18 cellular contexts compared by ENCODE assay signal in the genomic region with DNA sequence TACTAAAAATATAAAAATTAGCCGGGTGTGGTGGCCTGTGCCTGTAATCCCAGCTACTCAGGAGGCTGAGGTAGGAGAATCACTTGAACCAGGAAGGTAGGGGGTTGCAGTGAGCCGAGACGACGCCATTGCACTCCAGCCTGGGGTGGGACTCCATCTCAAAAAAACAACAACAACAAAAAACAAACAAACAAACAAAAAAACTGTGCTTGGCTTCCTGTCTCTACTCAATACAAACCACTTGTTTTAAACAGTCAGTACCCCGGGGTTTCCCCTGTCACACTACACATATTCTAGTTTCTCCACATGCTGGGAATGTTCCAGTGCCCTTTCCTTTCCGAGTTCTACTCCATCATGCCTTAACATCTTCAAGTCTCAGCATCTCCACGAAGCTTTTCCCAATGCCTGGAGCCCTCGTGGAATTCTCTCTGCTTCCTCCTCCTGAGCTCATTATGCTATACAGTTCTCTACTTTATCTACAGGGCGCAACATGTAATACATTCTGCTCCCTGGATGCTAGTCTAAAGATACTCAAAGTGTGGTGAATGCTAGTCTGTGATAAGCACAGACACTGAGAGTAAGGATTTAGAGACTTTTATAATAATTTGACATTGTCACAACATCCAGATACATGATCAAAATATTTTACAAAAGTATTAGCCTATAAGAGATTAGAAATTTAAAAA. TPM values are rescaled to one million over a fixed set of nuclear protein-coding genes. Genes with fewer than 3 reads are reported as not detected.
DNase-seq lines count a peak whose midpoint lies in the region; ATAC-seq and TF ChIP-seq lines count a peak whose summit lies in the region.
"Had no signal": no experiment of that assay in that cellular context is flagged by ENCODE, and none has a peak within 500 bp of the region (broad histone marks: within the 10 kb centered on the region; RNA-seq: fewer than 3 reads in every experiment).

No MANE protein-coding gene starts in this region.

- POLR2A ChIA-PET in HEK293 (lab: Yijun Ruan, JAX): interaction anchor here (2.1 kb wide), 1 partner anchor 8 kb away, joined by 11 read pairs; a partner anchor contains a TSS

- peaks cover 16 to 42% of the 10 kb centered on the region in 2 experiments; a peak in 2 of 3 replicates for H3K36me3 ChIP-seq in HEK293 (ENCODE audit: control insufficient read depth in 2 of 2, insufficient read depth in 1 of 2, low read length in 2 of 2)
- H3K36me3 ChIP-seq in psoas muscle (ENCODE audit: insufficient read depth in 1 of 2, low read depth in 1 of 2): peaks cover 7 to 59% of the 10 kb centered on the region in 2 donors

- TF ChIP-seq CTCF in 22Rv1 (IDR thresholded peaks at IDR 0.05): no peak
- TF ChIP-seq CTCF in HEK293 (tag by site-specific recombination; IDR thresholded peaks at IDR 0.05): no peak
- no peak for TF ChIP-seq CTCF in brain (conservative IDR thresholded peaks at IDR 0.05)
- TF ChIP-seq CTCF in psoas muscle (IDR thresholded peaks at IDR 0.05): no peak
- TF ChIP-seq CTCF in glutamatergic neuron (IDR thresholded peaks at IDR 0.05; ENCODE audit: partially characterized antibody, unreplicated experiment): no peak
- no peak for TF ChIP-seq CTCF in endothelial cell (IDR thresholded peaks at IDR 0.05; ENCODE audit: unreplicated experiment)

- no peaks in the 10 kb centered on the region for H3K27me3 ChIP-seq in psoas muscle (ENCODE audit: insufficient read depth in 3 of 3, low read length in 2 of 3)
- H3K27me3 ChIP-seq: hepatocyte had no signal

- ATAC-seq in psoas muscle (no peak), HG02588 (IDR thresholded peaks at IDR 0.05; ENCODE audit: unreplicated experiment) (no peak)
- ATAC-seq: left lobe of liver had no signal

- H3K4me3 ChIP-seq in HEK293 (ENCODE audit: low read depth, low read length): no peak overlapping the region
- no peak overlapping the region for H3K4me3 ChIP-seq in psoas muscle
- H3K4me3 ChIP-seq: hepatocyte had no signal

- H3K4me1 Mint-ChIP-seq in brain: peaks cover 16% of the 10 kb centered on the region
- no peaks in the 10 kb centered on the region for H3K4me1 Mint-ChIP-seq in glutamatergic neuron (ENCODE audit: low read depth, unreplicated experiment)
- H3K4me1 Mint-ChIP-seq in endothelial cell (ENCODE audit: unreplicated experiment): no peaks in the 10 kb centered on the region
- H3K4me1 Mint-ChIP-seq: nephron had no signal

- no peaks in the 10 kb centered on the region for H3K9me3 Mint-ChIP-seq in brain
- no peaks in the 10 kb centered on the region for H3K9me3 Mint-ChIP-seq in glutamatergic neuron (ENCODE audit: unreplicated experiment)
- H3K9me3 Mint-ChIP-seq in endothelial cell (ENCODE audit: unreplicated experiment): no peaks in the 10 kb centered on the region
- H3K9me3 Mint-ChIP-seq: activated naive CD4-positive, alpha-beta T cell treated with anti-CD3 and anti-CD28 coated beads, Interleukin-2, amount 50 U/mL, for 24 hours; central memory CD8-positive, alpha-beta T cell; nephron had no signal

- H3K27me3 Mint-ChIP-seq in brain (no peaks in the 10 kb centered on the region), glutamatergic neuron (ENCODE audit: unreplicated experiment) (no peaks in the 10 kb centered on the region), endothelial cell (ENCODE audit: unreplicated experiment) (peaks cover 1% of the 10 kb centered on the region)
- H3K27me3 Mint-ChIP-seq: activated naive CD4-positive, alpha-beta T cell treated with anti-CD3 and anti-CD28 coated beads, Interleukin-2, amount 50 U/mL, for 24 hours; B cell; central memory CD8-positive, alpha-beta T cell had no signal

- peak overlapping the region in 3 of 5 experiments; percentile 29 to 58 (median 36) for H3K27ac Mint-ChIP-seq in brain
- no peak overlapping the region for H3K27ac Mint-ChIP-seq in glutamatergic neuron (ENCODE audit: unreplicated experiment)
- H3K27ac Mint-ChIP-seq in endothelial cell (ENCODE audit: unreplicated experiment): no peak overlapping the region
- H3K27ac Mint-ChIP-seq: activated naive CD4-positive, alpha-beta T cell treated with anti-CD3 and anti-CD28 coated beads, Interleukin-2, amount 50 U/mL, for 24 hours; nephron had no signal

- H3K4me3 Mint-ChIP-seq in brain (no peak overlapping the region), glutamatergic neuron (ENCODE audit: unreplicated experiment) (no peak overlapping the region), endothelial cell (ENCODE audit: unreplicated experiment) (no peak overlapping the region)
- H3K4me3 Mint-ChIP-seq: activated naive CD4-positive, alpha-beta T cell treated with anti-CD3 and anti-CD28 coated beads, Interleukin-2, amount 50 U/mL, for 24 hours; B cell; central memory CD8-positive, alpha-beta T cell; nephron had no signal

- 73 to 80% (median 76%) methylated on average over 9 of the region's 9 CpGs for WGBS in psoas muscle, 3 donors

- H3K9me3 ChIP-seq in HEK293 (ENCODE audit: control insufficient read depth, insufficient read depth, low read depth, low read length) (no peaks in the 10 kb centered on the region), psoas muscle (no peaks in the 10 kb centered on the region)

- intact Hi-C loops in psoas muscle (cut with DNase I): no loop called here

- DNase-seq in psoas muscle (no peak), glutamatergic neuron (no peak), endothelial cell (ENCODE audit: low spot score) (no peak)
- DNase-seq in effector CD4-positive, alpha-beta T cell: no peak
- DNase-seq: H7, Karpas-422, NCI-H187, NCI-H526 treated with DMSO at 0.1 percent for 48 hours had no signal

- H3K36me3 Mint-ChIP-seq in brain: peaks cover 35% of the 10 kb centered on the region
- no peaks in the 10 kb centered on the region for H3K36me3 Mint-ChIP-seq in glutamatergic neuron (ENCODE audit: unreplicated experiment)
- peaks cover 20% of the 10 kb centered on the region for H3K36me3 Mint-ChIP-seq in endothelial cell (ENCODE audit: low read depth, unreplicated experiment)

- H3K27ac ChIP-seq in 22Rv1 (peak overlapping the region; percentile 69; the same call in 1 of the 2 replicates), HEK293 (ENCODE audit: extremely low read depth, low read depth, low read length) (no peak overlapping the region), psoas muscle (peak overlapping the region; percentile 91)
- H3K27ac ChIP-seq: hepatocyte had no signal

- H3K4me1 ChIP-seq in HEK293 (ENCODE audit: control insufficient read depth, insufficient read depth, low read length) (0 out of 2 replicates have a peak, but pooled peaks cover 3% of the 10 kb centered on the region), psoas muscle (peaks cover 49% of the 10 kb centered on the region)

- CTCF ChIA-PET in HEK293 (lab: Yijun Ruan, JAX): interaction anchor here (0.9 kb wide), 1 partner anchor 13 kb away, joined by 3 read pairs; no protein-coding TSS in a partner anchor

TF ChIP-seq in HEK293, 187 proteins besides CTCF, POLR2A, EP300 and RAD21:
- TF ChIP-seq, protein P1, sequence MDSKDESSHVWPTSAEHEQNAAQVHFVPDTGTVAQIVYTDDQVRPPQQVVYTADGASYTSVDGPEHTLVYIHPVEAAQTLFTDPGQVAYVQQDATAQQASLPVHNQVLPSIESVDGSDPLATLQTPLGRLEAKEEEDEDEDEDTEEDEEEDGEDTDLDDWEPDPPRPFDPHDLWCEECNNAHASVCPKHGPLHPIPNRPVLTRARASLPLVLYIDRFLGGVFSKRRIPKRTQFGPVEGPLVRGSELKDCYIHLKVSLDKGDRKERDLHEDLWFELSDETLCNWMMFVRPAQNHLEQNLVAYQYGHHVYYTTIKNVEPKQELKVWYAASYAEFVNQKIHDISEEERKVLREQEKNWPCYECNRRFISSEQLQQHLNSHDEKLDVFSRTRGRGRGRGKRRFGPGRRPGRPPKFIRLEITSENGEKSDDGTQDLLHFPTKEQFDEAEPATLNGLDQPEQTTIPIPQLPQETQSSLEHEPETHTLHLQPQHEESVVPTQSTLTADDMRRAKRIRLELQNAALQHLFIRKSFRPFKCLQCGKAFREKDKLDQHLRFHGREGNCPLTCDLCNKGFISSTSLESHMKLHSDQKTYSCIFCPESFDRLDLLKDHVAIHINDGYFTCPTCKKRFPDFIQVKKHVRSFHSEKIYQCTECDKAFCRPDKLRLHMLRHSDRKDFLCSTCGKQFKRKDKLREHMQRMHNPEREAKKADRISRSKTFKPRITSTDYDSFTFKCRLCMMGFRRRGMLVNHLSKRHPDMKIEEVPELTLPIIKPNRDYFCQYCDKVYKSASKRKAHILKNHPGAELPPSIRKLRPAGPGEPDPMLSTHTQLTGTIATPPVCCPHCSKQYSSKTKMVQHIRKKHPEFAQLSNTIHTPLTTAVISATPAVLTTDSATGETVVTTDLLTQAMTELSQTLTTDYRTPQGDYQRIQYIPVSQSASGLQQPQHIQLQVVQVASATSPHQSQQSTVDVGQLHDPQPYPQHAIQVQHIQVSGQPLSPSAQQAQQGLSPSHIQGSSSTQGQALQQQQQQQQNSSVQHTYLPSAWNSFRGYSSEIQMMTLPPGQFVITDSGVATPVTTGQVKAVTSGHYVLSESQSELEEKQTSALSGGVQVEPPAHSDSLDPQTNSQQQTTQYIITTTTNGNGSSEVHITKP (tag by site-specific recombination; IDR thresholded peaks at IDR 0.05): 0 out of 2 replicates have a peak, but pooled peaks have one; percentile 9
- TF ChIP-seq ZNF174 (tag by site-specific recombination; IDR thresholded peaks at IDR 0.05): no peak

RNA-seq across cellular contexts. Expression of a gene that starts 7.8 kb away (rescaled TPM):
- 75.2 TPM for polyA plus RNA-seq in brain (ENCODE audit: insufficient read depth, low read depth, low replicate concordance)
- 100 to 1,000 TPM; 145 to 266 (median 188) TPM for total RNA-seq in psoas muscle
- polyA plus RNA-seq in psoas muscle: 100 to 1,000 TPM; 171 to 256 (median 198) TPM
- total RNA-seq in glutamatergic neuron (ENCODE audit: unreplicated experiment): 49.0 TPM
- 45.4 TPM for total RNA-seq in endothelial cell (ENCODE audit: unreplicated experiment)

RNA-seq across cellular contexts. Expression of a gene that starts 26.6 kb away (rescaled TPM):
- 8.4 TPM for polyA plus RNA-seq in brain (ENCODE audit: insufficient read depth, low read depth, low replicate concordance)
- 1 to 10 TPM; 1.3 to 1.9 (median 1.6) TPM for total RNA-seq in psoas muscle
- 1 to 10 TPM in 1 of 3 donors, under 1 TPM in 2; 0.55 to 4.0 (median 0.65) TPM for polyA plus RNA-seq in psoas muscle
- 8.9 TPM for total RNA-seq in glutamatergic neuron (ENCODE audit: unreplicated experiment)
- 1.9 TPM for total RNA-seq in endothelial cell (ENCODE audit: unreplicated experiment)

RNA-seq across cellular contexts. Expression of a gene that starts 45.2 kb away (rescaled TPM):
- polyA plus RNA-seq in brain (ENCODE audit: insufficient read depth, low read depth, low replicate concordance): 32.3 TPM
- total RNA-seq in psoas muscle: 10 to 100 TPM; 28.5 to 47.5 (median 37.8) TPM
- 10 to 100 TPM; 24.2 to 35.0 (median 25.2) TPM for polyA plus RNA-seq in psoas muscle
- 92.6 TPM for total RNA-seq in glutamatergic neuron (ENCODE audit: unreplicated experiment)
- 30.7 TPM for total RNA-seq in endothelial cell (ENCODE audit: unreplicated experiment)

RNA-seq across cellular contexts. Expression of a gene that starts 47.4 kb away (rescaled TPM):
- polyA plus RNA-seq in brain (ENCODE audit: insufficient read depth, low read depth, low replicate concordance): 8.5 TPM
- total RNA-seq in psoas muscle: 1 to 10 TPM in 1 of 4 donors, under 1 TPM in 3; 0.39 to 1.0 (median 0.75) TPM
- 1 to 10 TPM in 1 of 3 donors, under 1 TPM in 2; 0.08 to 1.0 (median 0.47) TPM for polyA plus RNA-seq in psoas muscle
- total RNA-seq in glutamatergic neuron (ENCODE audit: unreplicated experiment): 7.0 TPM
- 14.5 TPM for total RNA-seq in endothelial cell (ENCODE audit: unreplicated experiment)

Comparison
In these comparisons a context has a peak if more than half of its experiments do, and no peak if none do; other contexts are left out.
1. H3K27ac Mint-ChIP-seq: peak in brain (3 of 5); none in glutamatergic neuron (single experiment) and endothelial cell (single experiment).